In genomic region chr10:74822101-74822500, GRCh38 we compare ENCODE assay signal across 11 cellular contexts. TPM values are rescaled to one million over a fixed set of nuclear protein-coding genes. Genes with fewer than 3 reads are reported as not detected.
A peak's percentile ranks its signal among the peaks of the same experiment; 100 is the strongest.
DNase-seq lines count a peak whose midpoint lies in the region; ATAC-seq and TF ChIP-seq lines count a peak whose summit lies in the region.
"Had no signal": no experiment of that assay in that cellular context is flagged by ENCODE, and none has a peak within 500 bp of the region (broad histone marks: within the 10 kb centered on the region; RNA-seq: fewer than 3 reads in every experiment).

No MANE protein-coding gene starts in this region.

- H3K36me3 ChIP-seq in heart left ventricle (no peaks in the 10 kb centered on the region), lung (ENCODE audit: control insufficient read depth in 2 of 2, insufficient read depth in 2 of 2, low read length in 2 of 2) (no peaks in the 10 kb centered on the region), tibial artery (no peaks in the 10 kb centered on the region)

- H3K9me3 ChIP-seq in heart left ventricle (peaks cover 0 to 5% (median 0%) of the 10 kb centered on the region in 12 donors), T-helper 17 cell (ENCODE audit: control insufficient read depth, low read length, poor library complexity, severe bottlenecking) (no peaks in the 10 kb centered on the region), lung (ENCODE audit: control insufficient read depth in 2 of 2, insufficient read depth in 1 of 2, low read length in 1 of 2) (no peaks in the 10 kb centered on the region), tibial artery (no peaks in the 10 kb centered on the region)

- H3K36me3 Mint-ChIP-seq in T-helper 17 cell (ENCODE audit: low read depth) = peaks cover 2% of the 10 kb centered on the region

- no peak for TF ChIP-seq POLR2A in heart left ventricle (IDR thresholded peaks at IDR 0.05)

- peak overlapping the region; percentile 83 for H3K27ac Mint-ChIP-seq in T-helper 17 cell

- TF ChIP-seq CTCF in heart left ventricle (IDR thresholded peaks at IDR 0.05) (no peak), lung (IDR thresholded peaks at IDR 0.05; ENCODE audit: control extremely low read depth, extremely low read depth) (no peak), tibial artery (IDR thresholded peaks at IDR 0.05) (no peak)

- no peak for ATAC-seq in heart left ventricle
- no peak for ATAC-seq in Right ventricle myocardium superior (ENCODE audit: poor library complexity)
- ATAC-seq in T-helper 17 cell = no peak
- ATAC-seq in lung (ENCODE audit: insufficient read depth, low FRiP score) = no peak
- ATAC-seq in HG03378 (IDR thresholded peaks at IDR 0.05; ENCODE audit: unreplicated experiment) = no peak
- ATAC-seq in GM21529 (IDR thresholded peaks at IDR 0.05; ENCODE audit: unreplicated experiment) = no peak
- ATAC-seq: left colon had no signal

- no peak for DNase-seq in heart left ventricle
- DNase-seq in Right ventricle myocardium superior = no peak
- no peak for DNase-seq in T-helper 17 cell
- DNase-seq in lung (ENCODE audit: low spot score) = no peak
- no peak for DNase-seq in tibial artery
- no peak for DNase-seq in dedifferentiated amniotic fluid mesenchymal stem cell (ENCODE audit: extremely low spot score)
- DNase-seq: activated CD4-positive, CD25-positive, alpha-beta regulatory T cell; effector CD8-positive, alpha-beta T cell had no signal

- H3K4me3 ChIP-seq in heart left ventricle (no peak overlapping the region), lung (no peak overlapping the region), tibial artery (no peak overlapping the region)

- peak overlapping the region; percentile 28 for H3K4me3 Mint-ChIP-seq in T-helper 17 cell

- intact Hi-C loops in heart left ventricle (cut with DNase I) (loop anchor here in 9 of 10 donors (5.0 to 10.0 kb wide), 9 partner anchors 163 to 1047 kb away; partner anchors contain the start of gene COMTD1 (in 2 of the 9)), Right ventricle myocardium superior (cut with DNase I) (loop anchor here (10.0 kb wide), 1 partner anchor 293 kb away; the partner anchor contains the start of gene SAMD8), tibial artery (cut with DNase I; ENCODE audit: low total_unique reads) (loop anchor here (10.0 kb wide), 2 partner anchors 283 to 413 kb away; partner anchors contain the start of gene COMTD1)

- H3K27me3 ChIP-seq in heart left ventricle (no peaks in the 10 kb centered on the region), lung (ENCODE audit: control insufficient read depth, insufficient read depth) (no peaks in the 10 kb centered on the region), tibial artery (no peaks in the 10 kb centered on the region)

- H3K4me1 ChIP-seq in heart left ventricle (peaks cover 0 to 37% (median 20%) of the 10 kb centered on the region in 12 donors), lung (ENCODE audit: control insufficient read depth in 2 of 2, insufficient read depth in 2 of 2, low read length in 2 of 2) (peaks cover 0 to 8% of the 10 kb centered on the region in 2 donors), tibial artery (peaks cover 0 to 35% (median 31%) of the 10 kb centered on the region in 4 donors)

- H3K4me1 Mint-ChIP-seq in T-helper 17 cell = peaks cover 39% of the 10 kb centered on the region

- H3K27ac ChIP-seq in heart left ventricle (peak overlapping the region; percentile 22 to 99 (median 44)), lung (ENCODE audit: low read depth in 1 of 2, low read length in 1 of 2) (peak overlapping the region; percentile 17 to 80), tibial artery (peak overlapping the region; percentile 61 to 92)

- no peaks in the 10 kb centered on the region for H3K27me3 Mint-ChIP-seq in T-helper 17 cell

- 67 to 91% (median 78%) methylated on average over 2 of the region's 2 CpGs for WGBS in heart left ventricle, 4 donors
- WGBS in lung, 2 donors = 23 to 45% methylated on average over 2 of the region's 2 CpGs

RNA-seq across cellular contexts. Expression of gene KAT6B, which starts 4.3 kb away (rescaled TPM):
- total RNA-seq in heart left ventricle (10 to 100 TPM; 36.8 to 61.3 (median 46.9) TPM), Right ventricle myocardium superior (36.2 TPM), T-helper 17 cell (10 to 100 TPM; 81.9 to 84.6 TPM), lung (100 to 1,000 TPM in 1 of 2 donors, 10 to 100 TPM in 1; 35.0 to 161 TPM)
- polyA plus RNA-seq in heart left ventricle (10 to 100 TPM; 10.4 to 11.4 TPM), lung (1 to 10 TPM; 5.0 to 7.0 TPM)
